Comparison of ENCODE assay signal across 1 cellular context in the genomic region with DNA sequence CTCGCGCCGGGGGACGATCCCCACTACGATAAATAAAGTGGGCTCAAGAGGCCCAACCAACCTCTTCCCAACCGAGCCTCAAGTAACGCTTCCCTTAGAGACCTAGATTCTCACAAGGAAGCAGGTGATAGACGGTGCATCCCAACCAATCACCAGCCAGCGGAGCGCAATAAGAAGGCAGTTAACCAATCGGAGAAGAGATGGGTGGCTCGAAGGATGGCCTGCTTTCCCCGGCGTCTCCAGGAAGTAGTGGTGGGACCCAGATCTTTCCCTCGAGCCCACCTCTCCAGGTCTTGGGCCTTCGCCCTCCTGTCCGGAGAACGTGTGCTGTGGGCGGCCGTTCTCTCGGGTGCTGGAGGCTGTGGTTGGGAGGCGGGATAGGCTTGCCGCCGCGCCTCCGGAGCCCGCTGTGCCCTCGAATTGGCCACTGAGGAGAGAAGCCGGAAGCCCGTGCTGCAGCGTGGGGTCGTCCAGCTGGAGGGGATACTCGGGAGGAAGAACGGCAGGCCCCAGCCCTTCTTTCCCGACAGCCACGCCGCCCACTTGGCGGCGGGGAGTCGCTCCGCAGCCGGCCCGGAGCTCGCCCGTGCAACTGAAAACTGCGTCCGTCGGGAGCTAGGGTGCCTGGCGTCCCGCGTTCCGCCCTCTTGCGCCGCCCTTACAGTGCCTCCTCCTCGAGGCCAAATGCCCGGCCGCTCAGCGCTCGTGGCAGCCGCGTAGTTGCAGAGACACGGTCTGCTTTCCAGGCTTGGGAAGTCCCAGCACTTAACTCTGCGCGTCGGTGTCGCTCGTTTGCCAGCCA.
TF ChIP-seq lines count a peak whose summit lies in the region.

A gene (minus strand): TSS at position 594 of the 802 bp plus-strand sequence. CDS start 2,665 bp downstream, outside the sequence.

TF ChIP-seq in HEK293, 187 proteins besides CTCF, POLR2A, EP300 and RAD21 (continued from another document and continues in another):
- TF ChIP-seq, protein P1, sequence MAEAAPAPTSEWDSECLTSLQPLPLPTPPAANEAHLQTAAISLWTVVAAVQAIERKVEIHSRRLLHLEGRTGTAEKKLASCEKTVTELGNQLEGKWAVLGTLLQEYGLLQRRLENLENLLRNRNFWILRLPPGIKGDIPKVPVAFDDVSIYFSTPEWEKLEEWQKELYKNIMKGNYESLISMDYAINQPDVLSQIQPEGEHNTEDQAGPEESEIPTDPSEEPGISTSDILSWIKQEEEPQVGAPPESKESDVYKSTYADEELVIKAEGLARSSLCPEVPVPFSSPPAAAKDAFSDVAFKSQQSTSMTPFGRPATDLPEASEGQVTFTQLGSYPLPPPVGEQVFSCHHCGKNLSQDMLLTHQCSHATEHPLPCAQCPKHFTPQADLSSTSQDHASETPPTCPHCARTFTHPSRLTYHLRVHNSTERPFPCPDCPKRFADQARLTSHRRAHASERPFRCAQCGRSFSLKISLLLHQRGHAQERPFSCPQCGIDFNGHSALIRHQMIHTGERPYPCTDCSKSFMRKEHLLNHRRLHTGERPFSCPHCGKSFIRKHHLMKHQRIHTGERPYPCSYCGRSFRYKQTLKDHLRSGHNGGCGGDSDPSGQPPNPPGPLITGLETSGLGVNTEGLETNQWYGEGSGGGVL (tag by site-specific recombination; IDR thresholded peaks at IDR 0.05) = no peak
- no peak for TF ChIP-seq ZNF10 (tag by site-specific recombination; IDR thresholded peaks at IDR 0.05)
- no peak for TF ChIP-seq ZNF433 (tag by site-specific recombination; IDR thresholded peaks at IDR 0.05; ENCODE audit: low read depth)
- TF ChIP-seq ZNF221 (tag by site-specific recombination; IDR thresholded peaks at IDR 0.05; ENCODE audit: borderline replicate concordance) = no peak
- TF ChIP-seq REPIN1 (tag by site-specific recombination; IDR thresholded peaks at IDR 0.05; ENCODE audit: low read depth) = peak; percentile 63; the same call in 1 of the 2 replicates
- TF ChIP-seq ZNF350 (tag by site-specific recombination; IDR thresholded peaks at IDR 0.05) = no peak
- TF ChIP-seq, protein P2, sequence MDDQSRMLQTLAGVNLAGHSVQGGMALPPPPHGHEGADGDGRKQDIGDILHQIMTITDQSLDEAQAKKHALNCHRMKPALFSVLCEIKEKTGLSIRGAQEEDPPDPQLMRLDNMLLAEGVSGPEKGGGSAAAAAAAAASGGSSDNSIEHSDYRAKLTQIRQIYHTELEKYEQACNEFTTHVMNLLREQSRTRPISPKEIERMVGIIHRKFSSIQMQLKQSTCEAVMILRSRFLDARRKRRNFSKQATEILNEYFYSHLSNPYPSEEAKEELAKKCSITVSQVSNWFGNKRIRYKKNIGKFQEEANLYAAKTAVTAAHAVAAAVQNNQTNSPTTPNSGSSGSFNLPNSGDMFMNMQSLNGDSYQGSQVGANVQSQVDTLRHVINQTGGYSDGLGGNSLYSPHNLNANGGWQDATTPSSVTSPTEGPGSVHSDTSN (CRISPR knock-in tag; IDR thresholded peaks at IDR 0.05) = no peak
- TF ChIP-seq KLF10 (tag by site-specific recombination; IDR thresholded peaks at IDR 0.05) = no peak
- TF ChIP-seq ZNF707 (tag by site-specific recombination; IDR thresholded peaks at IDR 0.05) = no peak
- TF ChIP-seq GLIS1 (tag by site-specific recombination; IDR thresholded peaks at IDR 0.05) = no peak
- TF ChIP-seq ZNF677 (tag by site-specific recombination; IDR thresholded peaks at IDR 0.05) = peak; percentile 43; the same call in 1 of the 2 replicates
- TF ChIP-seq ZNF610 (tag by site-specific recombination; IDR thresholded peaks at IDR 0.05; ENCODE audit: borderline replicate concordance) = peak; percentile 69
- peak; percentile 70 for TF ChIP-seq SP3 (tag by site-specific recombination; IDR thresholded peaks at IDR 0.05)
- TF ChIP-seq ZNF514 (tag by site-specific recombination; IDR thresholded peaks at IDR 0.05) = no peak
- TF ChIP-seq ZBTB17 (tag by site-specific recombination; IDR thresholded peaks at IDR 0.05) = peak; percentile 56
- no peak for TF ChIP-seq ZNF623 (tag by site-specific recombination; IDR thresholded peaks at IDR 0.05)
- TF ChIP-seq, protein P3, sequence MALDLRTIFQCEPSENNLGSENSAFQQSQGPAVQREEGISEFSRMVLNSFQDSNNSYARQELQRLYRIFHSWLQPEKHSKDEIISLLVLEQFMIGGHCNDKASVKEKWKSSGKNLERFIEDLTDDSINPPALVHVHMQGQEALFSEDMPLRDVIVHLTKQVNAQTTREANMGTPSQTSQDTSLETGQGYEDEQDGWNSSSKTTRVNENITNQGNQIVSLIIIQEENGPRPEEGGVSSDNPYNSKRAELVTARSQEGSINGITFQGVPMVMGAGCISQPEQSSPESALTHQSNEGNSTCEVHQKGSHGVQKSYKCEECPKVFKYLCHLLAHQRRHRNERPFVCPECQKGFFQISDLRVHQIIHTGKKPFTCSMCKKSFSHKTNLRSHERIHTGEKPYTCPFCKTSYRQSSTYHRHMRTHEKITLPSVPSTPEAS (tag by site-specific recombination; IDR thresholded peaks at IDR 0.05) = no peak
- no peak for TF ChIP-seq ZNF114 (tag by site-specific recombination; IDR thresholded peaks at IDR 0.05)
- peak; percentile 94; the same call in 1 of the 2 replicates for TF ChIP-seq ZNF2 (tag by site-specific recombination; IDR thresholded peaks at IDR 0.05)
- TF ChIP-seq ZNF776 (tag by site-specific recombination; IDR thresholded peaks at IDR 0.05; ENCODE audit: borderline replicate concordance) = no peak
- TF ChIP-seq, protein P4, sequence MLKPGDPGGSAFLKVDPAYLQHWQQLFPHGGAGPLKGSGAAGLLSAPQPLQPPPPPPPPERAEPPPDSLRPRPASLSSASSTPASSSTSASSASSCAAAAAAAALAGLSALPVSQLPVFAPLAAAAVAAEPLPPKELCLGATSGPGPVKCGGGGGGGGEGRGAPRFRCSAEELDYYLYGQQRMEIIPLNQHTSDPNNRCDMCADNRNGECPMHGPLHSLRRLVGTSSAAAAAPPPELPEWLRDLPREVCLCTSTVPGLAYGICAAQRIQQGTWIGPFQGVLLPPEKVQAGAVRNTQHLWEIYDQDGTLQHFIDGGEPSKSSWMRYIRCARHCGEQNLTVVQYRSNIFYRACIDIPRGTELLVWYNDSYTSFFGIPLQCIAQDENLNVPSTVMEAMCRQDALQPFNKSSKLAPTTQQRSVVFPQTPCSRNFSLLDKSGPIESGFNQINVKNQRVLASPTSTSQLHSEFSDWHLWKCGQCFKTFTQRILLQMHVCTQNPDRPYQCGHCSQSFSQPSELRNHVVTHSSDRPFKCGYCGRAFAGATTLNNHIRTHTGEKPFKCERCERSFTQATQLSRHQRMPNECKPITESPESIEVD (tag by site-specific recombination; IDR thresholded peaks at IDR 0.05) = no peak
- no peak for TF ChIP-seq ZNF140 (tag by site-specific recombination; IDR thresholded peaks at IDR 0.05)
- TF ChIP-seq, protein P5, sequence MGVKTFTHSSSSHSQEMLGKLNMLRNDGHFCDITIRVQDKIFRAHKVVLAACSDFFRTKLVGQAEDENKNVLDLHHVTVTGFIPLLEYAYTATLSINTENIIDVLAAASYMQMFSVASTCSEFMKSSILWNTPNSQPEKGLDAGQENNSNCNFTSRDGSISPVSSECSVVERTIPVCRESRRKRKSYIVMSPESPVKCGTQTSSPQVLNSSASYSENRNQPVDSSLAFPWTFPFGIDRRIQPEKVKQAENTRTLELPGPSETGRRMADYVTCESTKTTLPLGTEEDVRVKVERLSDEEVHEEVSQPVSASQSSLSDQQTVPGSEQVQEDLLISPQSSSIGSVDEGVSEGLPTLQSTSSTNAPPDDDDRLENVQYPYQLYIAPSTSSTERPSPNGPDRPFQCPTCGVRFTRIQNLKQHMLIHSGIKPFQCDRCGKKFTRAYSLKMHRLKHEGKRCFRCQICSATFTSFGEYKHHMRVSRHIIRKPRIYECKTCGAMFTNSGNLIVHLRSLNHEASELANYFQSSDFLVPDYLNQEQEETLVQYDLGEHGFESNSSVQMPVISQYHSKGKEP (tag by site-specific recombination; IDR thresholded peaks at IDR 0.05) = no peak
- TF ChIP-seq, protein P6, sequence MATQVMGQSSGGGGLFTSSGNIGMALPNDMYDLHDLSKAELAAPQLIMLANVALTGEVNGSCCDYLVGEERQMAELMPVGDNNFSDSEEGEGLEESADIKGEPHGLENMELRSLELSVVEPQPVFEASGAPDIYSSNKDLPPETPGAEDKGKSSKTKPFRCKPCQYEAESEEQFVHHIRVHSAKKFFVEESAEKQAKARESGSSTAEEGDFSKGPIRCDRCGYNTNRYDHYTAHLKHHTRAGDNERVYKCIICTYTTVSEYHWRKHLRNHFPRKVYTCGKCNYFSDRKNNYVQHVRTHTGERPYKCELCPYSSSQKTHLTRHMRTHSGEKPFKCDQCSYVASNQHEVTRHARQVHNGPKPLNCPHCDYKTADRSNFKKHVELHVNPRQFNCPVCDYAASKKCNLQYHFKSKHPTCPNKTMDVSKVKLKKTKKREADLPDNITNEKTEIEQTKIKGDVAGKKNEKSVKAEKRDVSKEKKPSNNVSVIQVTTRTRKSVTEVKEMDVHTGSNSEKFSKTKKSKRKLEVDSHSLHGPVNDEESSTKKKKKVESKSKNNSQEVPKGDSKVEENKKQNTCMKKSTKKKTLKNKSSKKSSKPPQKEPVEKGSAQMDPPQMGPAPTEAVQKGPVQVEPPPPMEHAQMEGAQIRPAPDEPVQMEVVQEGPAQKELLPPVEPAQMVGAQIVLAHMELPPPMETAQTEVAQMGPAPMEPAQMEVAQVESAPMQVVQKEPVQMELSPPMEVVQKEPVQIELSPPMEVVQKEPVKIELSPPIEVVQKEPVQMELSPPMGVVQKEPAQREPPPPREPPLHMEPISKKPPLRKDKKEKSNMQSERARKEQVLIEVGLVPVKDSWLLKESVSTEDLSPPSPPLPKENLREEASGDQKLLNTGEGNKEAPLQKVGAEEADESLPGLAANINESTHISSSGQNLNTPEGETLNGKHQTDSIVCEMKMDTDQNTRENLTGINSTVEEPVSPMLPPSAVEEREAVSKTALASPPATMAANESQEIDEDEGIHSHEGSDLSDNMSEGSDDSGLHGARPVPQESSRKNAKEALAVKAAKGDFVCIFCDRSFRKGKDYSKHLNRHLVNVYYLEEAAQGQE (tag by site-specific recombination; IDR thresholded peaks at IDR 0.05) = peak; percentile 44; the same call in 1 of the 2 replicates
- TF ChIP-seq SP7 (tag by site-specific recombination; IDR thresholded peaks at IDR 0.05) = peak; percentile 86
- TF ChIP-seq ZNF777 (tag by site-specific recombination; IDR thresholded peaks at IDR 0.05; ENCODE audit: borderline replicate concordance) = peak; percentile 85; the same call in 1 of the 2 replicates
- TF ChIP-seq KLF9 (tag by site-specific recombination; IDR thresholded peaks at IDR 0.05; ENCODE audit: low read depth) = peak; percentile 64
- peak; percentile 86; the same call in 1 of the 2 replicates for TF ChIP-seq ZNF391 (tag by site-specific recombination; IDR thresholded peaks at IDR 0.05; ENCODE audit: borderline replicate concordance, low read depth)
- no peak for TF ChIP-seq ZNF624 (tag by site-specific recombination; IDR thresholded peaks at IDR 0.05)
- 0 out of 2 replicates have a peak, but pooled peaks have one; percentile 35 for TF ChIP-seq ZNF24 (tag by site-specific recombination; IDR thresholded peaks at IDR 0.05)
- no peak for TF ChIP-seq ZNF560 (tag by site-specific recombination; IDR thresholded peaks at IDR 0.05; ENCODE audit: borderline replicate concordance)
- no peak for TF ChIP-seq ZNF48 (tag by site-specific recombination; IDR thresholded peaks at IDR 0.05)
- TF ChIP-seq, protein P7, sequence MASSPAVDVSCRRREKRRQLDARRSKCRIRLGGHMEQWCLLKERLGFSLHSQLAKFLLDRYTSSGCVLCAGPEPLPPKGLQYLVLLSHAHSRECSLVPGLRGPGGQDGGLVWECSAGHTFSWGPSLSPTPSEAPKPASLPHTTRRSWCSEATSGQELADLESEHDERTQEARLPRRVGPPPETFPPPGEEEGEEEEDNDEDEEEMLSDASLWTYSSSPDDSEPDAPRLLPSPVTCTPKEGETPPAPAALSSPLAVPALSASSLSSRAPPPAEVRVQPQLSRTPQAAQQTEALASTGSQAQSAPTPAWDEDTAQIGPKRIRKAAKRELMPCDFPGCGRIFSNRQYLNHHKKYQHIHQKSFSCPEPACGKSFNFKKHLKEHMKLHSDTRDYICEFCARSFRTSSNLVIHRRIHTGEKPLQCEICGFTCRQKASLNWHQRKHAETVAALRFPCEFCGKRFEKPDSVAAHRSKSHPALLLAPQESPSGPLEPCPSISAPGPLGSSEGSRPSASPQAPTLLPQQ (tag by site-specific recombination; IDR thresholded peaks at IDR 0.05) = peak; percentile 99
- peak; percentile 89; the same call in 1 of the 2 replicates for TF ChIP-seq ZNF76 (tag by site-specific recombination; IDR thresholded peaks at IDR 0.05; ENCODE audit: borderline replicate concordance, low read depth)
- peak; percentile 78; the same call in 1 of the 2 replicates for TF ChIP-seq MZF1 (tag by site-specific recombination; IDR thresholded peaks at IDR 0.05; ENCODE audit: borderline replicate concordance)
- TF ChIP-seq, protein P8, sequence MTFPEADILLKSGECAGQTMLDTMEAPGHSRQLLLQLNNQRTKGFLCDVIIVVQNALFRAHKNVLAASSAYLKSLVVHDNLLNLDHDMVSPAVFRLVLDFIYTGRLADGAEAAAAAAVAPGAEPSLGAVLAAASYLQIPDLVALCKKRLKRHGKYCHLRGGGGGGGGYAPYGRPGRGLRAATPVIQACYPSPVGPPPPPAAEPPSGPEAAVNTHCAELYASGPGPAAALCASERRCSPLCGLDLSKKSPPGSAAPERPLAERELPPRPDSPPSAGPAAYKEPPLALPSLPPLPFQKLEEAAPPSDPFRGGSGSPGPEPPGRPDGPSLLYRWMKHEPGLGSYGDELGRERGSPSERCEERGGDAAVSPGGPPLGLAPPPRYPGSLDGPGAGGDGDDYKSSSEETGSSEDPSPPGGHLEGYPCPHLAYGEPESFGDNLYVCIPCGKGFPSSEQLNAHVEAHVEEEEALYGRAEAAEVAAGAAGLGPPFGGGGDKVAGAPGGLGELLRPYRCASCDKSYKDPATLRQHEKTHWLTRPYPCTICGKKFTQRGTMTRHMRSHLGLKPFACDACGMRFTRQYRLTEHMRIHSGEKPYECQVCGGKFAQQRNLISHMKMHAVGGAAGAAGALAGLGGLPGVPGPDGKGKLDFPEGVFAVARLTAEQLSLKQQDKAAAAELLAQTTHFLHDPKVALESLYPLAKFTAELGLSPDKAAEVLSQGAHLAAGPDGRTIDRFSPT (tag by site-specific recombination; IDR thresholded peaks at IDR 0.05) = no peak
- 0 out of 2 replicates have a peak, but pooled peaks have one; percentile 5 for TF ChIP-seq PRDM1 (tag by site-specific recombination; IDR thresholded peaks at IDR 0.05)
- no peak for TF ChIP-seq ZNF426 (tag by site-specific recombination; IDR thresholded peaks at IDR 0.05)
- peak; percentile 95 for TF ChIP-seq ZFP37 (tag by site-specific recombination; IDR thresholded peaks at IDR 0.05)
- no peak for TF ChIP-seq SALL2 (tag by site-specific recombination; IDR thresholded peaks at IDR 0.05; ENCODE audit: borderline replicate concordance)
- TF ChIP-seq ZNF121 (tag by site-specific recombination; IDR thresholded peaks at IDR 0.05) = no peak; the same call in 1 of the 2 replicates
- 0 out of 2 replicates have a peak, but pooled peaks have one; percentile 40 for TF ChIP-seq ZNF146 (tag by site-specific recombination; IDR thresholded peaks at IDR 0.05)
- TF ChIP-seq, protein P9, sequence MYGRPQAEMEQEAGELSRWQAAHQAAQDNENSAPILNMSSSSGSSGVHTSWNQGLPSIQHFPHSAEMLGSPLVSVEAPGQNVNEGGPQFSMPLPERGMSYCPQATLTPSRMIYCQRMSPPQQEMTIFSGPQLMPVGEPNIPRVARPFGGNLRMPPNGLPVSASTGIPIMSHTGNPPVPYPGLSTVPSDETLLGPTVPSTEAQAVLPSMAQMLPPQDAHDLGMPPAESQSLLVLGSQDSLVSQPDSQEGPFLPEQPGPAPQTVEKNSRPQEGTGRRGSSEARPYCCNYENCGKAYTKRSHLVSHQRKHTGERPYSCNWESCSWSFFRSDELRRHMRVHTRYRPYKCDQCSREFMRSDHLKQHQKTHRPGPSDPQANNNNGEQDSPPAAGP (tag by site-specific recombination; IDR thresholded peaks at IDR 0.05) = peak; percentile 90
